Comparison of ENCODE assay signal across 11 cellular contexts in the genomic region with DNA sequence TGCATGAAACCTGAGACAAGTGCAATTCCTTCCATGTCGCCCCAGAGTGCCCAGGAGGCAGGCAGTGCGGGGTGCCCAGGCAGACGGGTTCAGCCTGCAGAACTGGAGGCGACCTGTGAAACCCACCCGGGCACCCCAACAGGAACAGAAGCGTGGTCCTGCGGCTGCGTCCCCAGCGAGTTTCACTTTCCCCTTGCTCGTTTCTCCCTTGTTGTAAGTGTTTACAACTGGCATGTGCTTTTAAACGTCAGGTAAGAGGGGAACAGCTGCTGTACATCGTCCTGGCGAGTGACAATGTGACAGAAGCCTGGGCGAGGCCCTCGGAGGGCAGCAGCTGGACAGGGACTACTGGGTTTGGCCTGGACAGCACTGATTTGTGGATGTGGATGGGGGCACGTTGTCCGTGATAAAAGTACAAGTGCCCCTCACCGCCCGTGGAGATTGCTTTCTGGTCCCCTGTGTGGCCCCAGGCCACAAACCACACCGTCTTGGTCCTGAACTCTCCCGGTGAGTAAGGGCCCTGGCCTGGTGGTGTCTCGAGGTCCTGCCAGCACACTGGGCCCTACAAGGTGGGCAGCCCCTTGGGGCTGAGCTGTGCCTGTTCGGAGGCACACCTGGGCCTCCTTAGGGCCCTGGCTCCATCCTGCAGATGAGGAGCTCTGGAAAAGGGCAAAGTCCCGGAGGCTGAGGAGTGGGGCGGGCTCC. TPM values are rescaled to one million over a fixed set of nuclear protein-coding genes. Genes with fewer than 3 reads are reported as not detected.
DNase-seq lines count a peak whose midpoint lies in the region; ATAC-seq, FAIRE-seq and TF ChIP-seq lines count a peak whose summit lies in the region.
"Had no signal": no experiment of that assay in that cellular context is flagged by ENCODE, and none has a peak within 500 bp of the region (broad histone marks: within the 10 kb centered on the region; RNA-seq: fewer than 3 reads in every experiment).

No MANE protein-coding gene starts in this region.

- H3K4me1 Mint-ChIP-seq in stimulated activated naive CD8-positive, alpha-beta T cell treated with anti-CD3 and anti-CD28 coated beads, Interleukin-15, Interleukin-2, amounts not matched to agents 100 ng/mL and 50 ng/mL, for 24 hours (ENCODE audit: low read depth): peaks cover 18% of the 10 kb centered on the region

- no peak overlapping the region for H3K18ac ChIP-seq in mesendoderm (ENCODE audit: low read length)

- H2BK120ac ChIP-seq in mesendoderm (ENCODE audit: low read depth, low read length): no peak overlapping the region

- H3K4me3 ChIP-seq in GM12878 (peak overlapping the region; percentile 15; the same call in 1 of the 2 replicates), tibial nerve (peak overlapping the region in 2 of 4 donors; percentile 16 to 26), mesendoderm (ENCODE audit: low read length) (no peak overlapping the region)

- H3K79me2 ChIP-seq in GM12878 (ENCODE audit: control insufficient read depth, insufficient read depth, low read length) (no peaks in the 10 kb centered on the region), mesendoderm (ENCODE audit: control insufficient read depth, insufficient read depth, low read length) (no peaks in the 10 kb centered on the region)

- no peaks in the 10 kb centered on the region; the same call in 1 of the 2 replicates for H4K20me1 ChIP-seq in GM12878 (ENCODE audit: control insufficient read depth, insufficient read depth)

- in situ Hi-C loops in GM12878 (cut with MboI): no loop called here

- no peak for TF ChIP-seq RAD21 in GM12878 (IDR thresholded peaks at IDR 0.05; ENCODE audit: insufficient read depth, low read depth, low read length)

- H3K9me3 Mint-ChIP-seq in stimulated activated naive CD8-positive, alpha-beta T cell treated with anti-CD3 and anti-CD28 coated beads, Interleukin-15, Interleukin-2, amounts not matched to agents 100 ng/mL and 50 ng/mL, for 24 hours: no peaks in the 10 kb centered on the region

- TF ChIP-seq POLR2A in GM12878 (IDR thresholded peaks at IDR 0.05; ENCODE audit: low read depth, low read length) (no peak), tibial nerve (IDR thresholded peaks at IDR 0.05) (no peak)

- TF ChIP-seq EP300 in GM12878 (IDR thresholded peaks at IDR 0.05; ENCODE audit: borderline replicate concordance in 1 of 2, control insufficient read depth in 1 of 2, low read depth in 2 of 2, low read length in 2 of 2) (no peak), tibial nerve (IDR thresholded peaks at IDR 0.05) (no peak)

- no peak overlapping the region for H4K5ac ChIP-seq in mesendoderm (ENCODE audit: low read length)

- H3K4ac ChIP-seq in mesendoderm (ENCODE audit: low read depth, low read length): no peak overlapping the region

- H3K9ac ChIP-seq in GM12878 (ENCODE audit: control insufficient read depth, insufficient read depth, low read length): no peak overlapping the region
- no peak overlapping the region for H3K9ac ChIP-seq in mesendoderm (ENCODE audit: low read length)

- CTCF ChIA-PET in GM12878 (lab: Yijun Ruan, JAX): no interaction called here

- H3K4me3 Mint-ChIP-seq in stimulated activated naive CD8-positive, alpha-beta T cell treated with anti-CD3 and anti-CD28 coated beads, Interleukin-15, Interleukin-2, amounts not matched to agents 100 ng/mL and 50 ng/mL, for 24 hours: peak overlapping the region; percentile 54

- H3K27me3 ChIP-seq in GM12878 (replicated peaks in 1 of 2; ENCODE audit: control insufficient read depth in 2 of 2, insufficient read depth in 2 of 2, low read length in 1 of 2) (peaks cover 0 to 1% of the 10 kb centered on the region in 2 experiments; a peak in 2 of 4 replicates), tibial nerve (peaks cover 0 to 92% of the 10 kb centered on the region in 2 donors), mesendoderm (ENCODE audit: insufficient read depth, low read length, poor library complexity) (peaks cover 1% of the 10 kb centered on the region)

- BruUV-seq in GM12878 (replicated peaks; lab: Mats Ljungman, UMichigan): no TSS peak

- H2AFZ ChIP-seq in GM12878 (ENCODE audit: control insufficient read depth, low read depth, low read length): no peak overlapping the region

- H3K4me2 ChIP-seq in GM12878 (ENCODE audit: control insufficient read depth, insufficient read depth): peak overlapping the region; percentile 64
- H3K4me2 ChIP-seq in mesendoderm (ENCODE audit: low read length): no peak overlapping the region

- POLR2A ChIA-PET in GM12878 (lab: Charles Lee): no interaction called here

- no peaks in the 10 kb centered on the region for H3K79me1 ChIP-seq in mesendoderm (ENCODE audit: low read length)

- no peak for ATAC-seq in stimulated activated naive CD8-positive, alpha-beta T cell treated with anti-CD3 and anti-CD28 coated beads, Interleukin-15, Interleukin-2, amounts not matched to agents 100 U/mL and 50 U/mL, for 24 hours
- ATAC-seq in HG03354 (IDR thresholded peaks at IDR 0.05; ENCODE audit: poor library complexity, severe bottlenecking, unreplicated experiment) (peak; percentile 49), GM12878 (peak; percentile 68)

- H3K56ac ChIP-seq in mesendoderm (ENCODE audit: low read length): no peak overlapping the region

- H3K36me3 ChIP-seq in GM12878 (ENCODE audit: control insufficient read depth in 2 of 2, insufficient read depth in 2 of 2, low read length in 1 of 2): no peaks in the 10 kb centered on the region
- no peaks in the 10 kb centered on the region for H3K36me3 ChIP-seq in tibial nerve
- H3K36me3 ChIP-seq in mesendoderm (ENCODE audit: control insufficient read depth, insufficient read depth, low read length): no peaks in the 10 kb centered on the region

- no peak overlapping the region for H4K8ac ChIP-seq in mesendoderm (ENCODE audit: low read depth, low read length)

- no peak overlapping the region for H3K27ac Mint-ChIP-seq in stimulated activated naive CD8-positive, alpha-beta T cell treated with anti-CD3 and anti-CD28 coated beads, Interleukin-15, Interleukin-2, amounts not matched to agents 100 ng/mL and 50 ng/mL, for 24 hours

- peaks cover 15% of the 10 kb centered on the region for H3K4me1 ChIP-seq in GM12878 (ENCODE audit: control insufficient read depth, insufficient read depth, low read length)
- peaks cover 0 to 21% (median 11%) of the 10 kb centered on the region in 4 donors for H3K4me1 ChIP-seq in tibial nerve
- H3K4me1 ChIP-seq in mesendoderm (ENCODE audit: control insufficient read depth, low read depth, low read length): peaks cover 3% of the 10 kb centered on the region

- FAIRE-seq in GM12878 (lab: Jason Lieb, UNC): peak; percentile 74
- FAIRE-seq: D721Med had no signal

- no peak overlapping the region for H2AK5ac ChIP-seq in mesendoderm (ENCODE audit: low read length)

- no peak overlapping the region for H2BK5ac ChIP-seq in mesendoderm (ENCODE audit: low read length)

- peaks cover 37% of the 10 kb centered on the region for H3K27me3 Mint-ChIP-seq in stimulated activated naive CD8-positive, alpha-beta T cell treated with anti-CD3 and anti-CD28 coated beads, Interleukin-15, Interleukin-2, amounts not matched to agents 100 ng/mL and 50 ng/mL, for 24 hours

- H2BK15ac ChIP-seq in mesendoderm (replicated peaks; ENCODE audit: low read depth): no peak overlapping the region

- RAD21 ChIA-PET in GM12878 (lab: Charles Lee; ENCODE audit: unreplicated experiment): no interaction called here

- TF ChIP-seq CTCF in GM12878 (IDR thresholded peaks at IDR 0.05 in 2 of 3, conservative IDR thresholded peaks at IDR 0.05 in 1 of 3; ENCODE audit: control insufficient read depth in 2 of 3, extremely low read depth in 1 of 3, insufficient read depth in 1 of 3, low read depth in 3 of 3, low read length in 3 of 3) (no peak), tibial nerve (IDR thresholded peaks at IDR 0.05) (no peak)

- SMC1A ChIA-PET in GM12878 (lab: Charles Lee; ENCODE audit: uncharacterized antibody, unreplicated experiment): interaction anchor here (0.9 kb wide), 1 partner anchor 17 kb away, joined by 3 read pairs; no protein-coding TSS in a partner anchor

- intact Hi-C loops in GM12878 (cut with micrococcal nuclease; ENCODE audit: unreplicated experiment): no loop called here

- 5% methylated on average over 24 of the region's 25 CpGs for WGBS in GM12878 (ENCODE audit: insufficient coverage, insufficient replicate concordance, low lambda C conversion rate, missing lambda C conversion rate)
- 66 to 72% methylated on average over 22 to 25 of the region's 25 CpGs for WGBS in tibial nerve, 2 donors
- WGBS in mesendoderm (ENCODE audit: extremely low coverage, insufficient coverage, low lambda C conversion rate): no CpG with 5 or more reads among the region's 25 CpGs

- no peaks in the 10 kb centered on the region for H3K9me3 ChIP-seq in GM12878 (replicated peaks; ENCODE audit: control insufficient read depth, insufficient read depth, low read length)
- H3K9me3 ChIP-seq in tibial nerve: no peaks in the 10 kb centered on the region

- no peaks in the 10 kb centered on the region for H3K36me3 Mint-ChIP-seq in stimulated activated naive CD8-positive, alpha-beta T cell treated with anti-CD3 and anti-CD28 coated beads, Interleukin-15, Interleukin-2, amounts not matched to agents 100 ng/mL and 50 ng/mL, for 24 hours (ENCODE audit: low read depth)

- H3K23ac ChIP-seq in mesendoderm (ENCODE audit: low read length): no peak overlapping the region

- H3K27ac ChIP-seq in GM12878 (ENCODE audit: control insufficient read depth, insufficient read depth) (no peak overlapping the region), tibial nerve (no peak overlapping the region), mesendoderm (ENCODE audit: low read depth, low read length) (no peak overlapping the region)
- H3K27ac ChIP-seq: HL-60 had no signal

- DNase-seq in stimulated activated naive CD8-positive, alpha-beta T cell treated with anti-CD3 and anti-CD28 coated beads, Interleukin-15, Interleukin-2, amounts not matched to agents 100 U/mL and 50 U/mL, for 24 hours: no peak
- DNase-seq in GM12878 (ENCODE audit: low read depth, low spot score): no peak
- DNase-seq in tibial nerve (ENCODE audit: low spot score in 2 of 2): no peak
- no peak for DNase-seq in mesendoderm
- DNase-seq in HK-2 (ENCODE audit: unreplicated experiment): no peak
- DNase-seq in NOMO-1 treated with dmso at 0.1 percent for 144 hours (lab: John Stamatoyannopoulos, UW; ENCODE audit: unreplicated experiment): no peak
- DNase-seq: posterior cingulate gyrus had no signal

RNA-seq across cellular contexts. Expression of a gene that starts 4.0 kb away (rescaled TPM):
- not detected in 2 replicates for total RNA-seq in GM12878 (2013; cell fraction: nucleolus; rRNA removed)
- total RNA-seq in GM12878 (2014; rRNA removed) (not detected in 2 replicates), GM12878 (2014; rRNA removed; fragmentation: Illumina TruSeq; extraction: Trizol) (not detected in 2 replicates), GM12878 (2021) (not detected in 2 replicates), tibial nerve (10 to 100 TPM in 1 of 4 donors, 1 to 10 TPM in 3; 2.5 to 10.5 (median 4.9) TPM)
- not detected for polyA plus RNA-seq in GM12878 (2011; ENCODE audit: low read depth)
- polyA plus RNA-seq in GM12878 (2011; rRNA removed) (not detected in 2 replicates), GM12878 (2014; fragmentation: Illumina TruSeq; extraction: Trizol) (not detected in 2 replicates), GM12878 (2014; fragmentation: Nextera tagmentation; extraction: Ambion mirVana) (not detected), GM12878 (2014; rRNA removed) (not detected in 2 replicates), GM12878 (2016; fragmentation: Nextera tagmentation; extraction: Ambion mirVana) (under 1 TPM in 1 of 2 experiments, not detected in 1; 0.05 TPM)
- not detected in 2 replicates for polyA plus RNA-seq in GM12878 (2011; cell fraction: cytosol; rRNA removed)
- not detected in 2 replicates for polyA plus RNA-seq in GM12878 (2011; cell fraction: nucleus; rRNA removed)
- polyA plus RNA-seq in GM12878 (2012): not detected in 2 replicates
- not detected in 2 replicates for polyA minus RNA-seq in GM12878 (2011; rRNA and poly(A)+ RNA removed)
- not detected in 2 replicates for polyA minus RNA-seq in GM12878 (2011; cell fraction: cytosol; rRNA and poly(A)+ RNA removed)
- not detected in 2 replicates for polyA minus RNA-seq in GM12878 (2011; cell fraction: nucleus; rRNA and poly(A)+ RNA removed)
- 2.1 TPM for polyA plus RNA-seq in mesendoderm (2013, experiment 1 of 2)
- polyA plus RNA-seq in mesendoderm (2013, experiment 2 of 2): 2.0 TPM

RNA-seq across cellular contexts. Expression of a gene that starts 11.6 kb away (rescaled TPM):
- total RNA-seq in GM12878 (2013; cell fraction: nucleolus; rRNA removed): not detected in 2 replicates
- not detected in 2 replicates for total RNA-seq in GM12878 (2014; rRNA removed)
- total RNA-seq in GM12878 (2014; rRNA removed; fragmentation: Illumina TruSeq; extraction: Trizol): not detected in 2 replicates
- total RNA-seq in GM12878 (2021): not detected in 2 replicates
- not detected for polyA plus RNA-seq in GM12878 (2011; ENCODE audit: low read depth)
- polyA plus RNA-seq in GM12878 (2011; rRNA removed): not detected in 2 replicates
- polyA plus RNA-seq in GM12878 (2011; cell fraction: cytosol; rRNA removed): not detected in 2 replicates
- not detected in 2 replicates for polyA plus RNA-seq in GM12878 (2011; cell fraction: nucleus; rRNA removed)
- polyA plus RNA-seq in GM12878 (2012): not detected in 2 replicates
- not detected in 2 replicates for polyA plus RNA-seq in GM12878 (2014; fragmentation: Illumina TruSeq; extraction: Trizol)
- polyA plus RNA-seq in GM12878 (2014; fragmentation: Nextera tagmentation; extraction: Ambion mirVana): not detected
- polyA plus RNA-seq in GM12878 (2014; rRNA removed): not detected in 2 replicates
- polyA plus RNA-seq in GM12878 (2016; fragmentation: Nextera tagmentation; extraction: Ambion mirVana): not detected
- polyA minus RNA-seq in GM12878 (2011; rRNA and poly(A)+ RNA removed): not detected in 2 replicates
- polyA minus RNA-seq in GM12878 (2011; cell fraction: cytosol; rRNA and poly(A)+ RNA removed): not detected in 2 replicates
- not detected in 2 replicates for polyA minus RNA-seq in GM12878 (2011; cell fraction: nucleus; rRNA and poly(A)+ RNA removed)
- total RNA-seq in tibial nerve: not detected
- 2.4 TPM for polyA plus RNA-seq in mesendoderm (2013, experiment 1 of 2)
- polyA plus RNA-seq in mesendoderm (2013, experiment 2 of 2): 1.9 TPM

RNA-seq across cellular contexts. Expression of a gene that starts 35.0 kb away (rescaled TPM):
- 204 and 240 TPM in 2 replicates for total RNA-seq in GM12878 (2013; cell fraction: nucleolus; rRNA removed)
- total RNA-seq in GM12878 (2014; rRNA removed): 31.6 and 37.4 TPM in 2 replicates
- total RNA-seq in GM12878 (2014; rRNA removed; fragmentation: Illumina TruSeq; extraction: Trizol): 13.0 and 13.2 TPM in 2 replicates
- total RNA-seq in GM12878 (2021): 86.1 and 92.7 TPM in 2 replicates
- polyA plus RNA-seq in GM12878 (2011; ENCODE audit: low read depth): 13.7 TPM
- polyA plus RNA-seq in GM12878 (2011; rRNA removed): 5.3 and 15.1 TPM in 2 replicates
- 20.0 and 33.8 TPM in 2 replicates for polyA plus RNA-seq in GM12878 (2011; cell fraction: cytosol; rRNA removed)
- polyA plus RNA-seq in GM12878 (2011; cell fraction: nucleus; rRNA removed): 351 and 379 TPM in 2 replicates
- polyA plus RNA-seq in GM12878 (2012): 44.0 and 54.6 TPM in 2 replicates
- 0.68 and 6.8 TPM in 2 replicates for polyA plus RNA-seq in GM12878 (2014; fragmentation: Illumina TruSeq; extraction: Trizol)
- 1 to 10 TPM in 1 of 2 experiments, under 1 TPM in 1; 0.37 to 2.3 TPM for polyA plus RNA-seq in GM12878 (2014; fragmentation: Nextera tagmentation; extraction: Ambion mirVana)
- 51.6 and 73.2 TPM in 2 replicates for polyA plus RNA-seq in GM12878 (2014; rRNA removed)
- 10 to 100 TPM; 28.4 to 34.1 TPM for polyA plus RNA-seq in GM12878 (2016; fragmentation: Nextera tagmentation; extraction: Ambion mirVana)
- polyA minus RNA-seq in GM12878 (2011; rRNA and poly(A)+ RNA removed): 14.7 and 35.3 TPM in 2 replicates
- 13.4 and 24.5 TPM in 2 replicates for polyA minus RNA-seq in GM12878 (2011; cell fraction: cytosol; rRNA and poly(A)+ RNA removed)
- polyA minus RNA-seq in GM12878 (2011; cell fraction: nucleus; rRNA and poly(A)+ RNA removed): 96.1 and 129 TPM in 2 replicates
- total RNA-seq in tibial nerve: 10 to 100 TPM in 1 of 4 donors, 1 to 10 TPM in 3; 2.7 to 11.3 (median 6.4) TPM
- 0.27 TPM for polyA plus RNA-seq in mesendoderm (2013, experiment 1 of 2)
- polyA plus RNA-seq in mesendoderm (2013, experiment 2 of 2): 0.28 TPM
